8 cellular contexts compared by ENCODE assay signal in the genomic region with DNA sequence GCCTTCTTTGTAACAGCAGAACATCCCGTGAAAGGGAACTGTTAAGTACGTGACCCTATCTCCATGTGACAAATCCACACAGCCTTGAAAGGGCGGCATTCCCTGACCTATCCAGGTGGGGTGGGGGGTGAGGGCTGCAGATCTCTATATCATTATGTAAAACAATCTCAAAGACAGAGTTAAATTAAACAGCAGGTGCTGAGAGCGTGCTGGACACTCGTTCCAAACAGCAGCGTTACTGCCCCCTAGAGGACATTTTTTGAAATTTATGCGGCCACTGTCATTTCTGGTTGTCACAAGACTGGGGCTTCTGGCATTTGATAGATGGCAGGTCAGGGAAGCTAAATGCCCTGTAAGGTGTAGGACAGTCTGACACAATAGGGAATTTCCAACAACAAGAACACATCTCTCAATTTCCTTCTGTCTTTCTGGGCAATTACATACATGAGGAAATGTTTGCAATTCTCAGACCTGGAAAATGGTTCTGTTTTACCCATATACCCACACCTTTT. TPM values are rescaled to one million over a fixed set of nuclear protein-coding genes. Genes with fewer than 3 reads are reported as not detected.
A peak's percentile ranks its signal among the peaks of the same experiment; 100 is the strongest.
DNase-seq lines count a peak whose midpoint lies in the region; ATAC-seq and TF ChIP-seq lines count a peak whose summit lies in the region.

No MANE protein-coding gene starts in this region.

- peak overlapping the region; percentile 83 to 95 (median 89) for H3K27ac Mint-ChIP-seq in CD14-positive monocyte
- peak overlapping the region; percentile 38 for H3K27ac Mint-ChIP-seq in activated CD4-positive, alpha-beta memory T cell treated with anti-CD3 and anti-CD28 coated beads for 36 hours

- H3K27me3 Mint-ChIP-seq in CD14-positive monocyte (ENCODE audit: low read depth in 3 of 3): no peaks in the 10 kb centered on the region
- no peaks in the 10 kb centered on the region for H3K27me3 Mint-ChIP-seq in activated CD4-positive, alpha-beta memory T cell treated with anti-CD3 and anti-CD28 coated beads for 36 hours

- ATAC-seq in HG03097 (IDR thresholded peaks at IDR 0.05; ENCODE audit: low FRiP score, unreplicated experiment): no peak

- peak; percentile 74 for DNase-seq in CD14-positive monocyte (ENCODE audit: low spot score)
- DNase-seq in HK-2 (ENCODE audit: unreplicated experiment): peak; percentile 70
- peak; percentile 77 for DNase-seq in NCI-H748 treated with DMSO at 0.1 percent for 48 hours (lab: John Stamatoyannopoulos, UW)
- peak; percentile 80 for DNase-seq in activated CD4-positive, alpha-beta memory T cell treated with anti-CD3 and anti-CD28 coated beads for 36 hours
- peak; percentile 81 for DNase-seq in ecto neural progenitor cell (ENCODE audit: low spot score)
- peak; percentile 75 to 88 for DNase-seq in lung microvascular endothelial cell (ENCODE audit: low read depth in 2 of 2)
- peak; percentile 41 for DNase-seq in stimulated activated naive CD4-positive, alpha-beta T cell treated with Interleukin-2 at 50 U/mL for 16 hours (lab: John Stamatoyannopoulos, UW)

- intact Hi-C loops in CD14-positive monocyte (cut with micrococcal nuclease): no loop called here
- intact Hi-C loops in activated CD4-positive, alpha-beta memory T cell treated with anti-CD3 and anti-CD28 coated beads for 36 hours (cut with micrococcal nuclease): loop anchor here (1.0 to 5.0 kb wide), 3 partner anchors 13 to 209 kb away; a partner anchor contains a TSS

- peak; percentile 85 for TF ChIP-seq CTCF in CD14-positive monocyte (IDR thresholded peaks at IDR 0.05)

- H3K9me3 Mint-ChIP-seq in CD14-positive monocyte: peaks cover 0 to 4% (median 0%) of the 10 kb centered on the region in 7 donors
- no peaks in the 10 kb centered on the region for H3K9me3 Mint-ChIP-seq in activated CD4-positive, alpha-beta memory T cell treated with anti-CD3 and anti-CD28 coated beads for 36 hours

- peaks cover 65% of the 10 kb centered on the region for H3K4me1 Mint-ChIP-seq in CD14-positive monocyte
- H3K4me1 Mint-ChIP-seq in activated CD4-positive, alpha-beta memory T cell treated with anti-CD3 and anti-CD28 coated beads for 36 hours (ENCODE audit: low read depth): peaks cover 12% of the 10 kb centered on the region

- POLR2A ChIA-PET in activated CD4-positive, alpha-beta memory T cell treated with anti-CD3 and anti-CD28 coated beads for 36 hours (lab: Charles Lee): interaction anchor here (0.7 to 1.5 kb wide), 3 partner anchors 14 to 121 kb away, joined by 3 to 6 read pairs (median 3); a partner anchor contains a TSS

- CTCF ChIA-PET in activated CD4-positive, alpha-beta memory T cell treated with anti-CD3 and anti-CD28 coated beads for 36 hours (lab: Charles Lee): interaction anchor here (0.6 to 5.4 kb wide), 37 partner anchors 9 to 387 kb away, joined by 3 to 69 read pairs (median 4); a partner anchor contains a TSS

- H3K36me3 Mint-ChIP-seq in CD14-positive monocyte: no peaks in the 10 kb centered on the region
- no peaks in the 10 kb centered on the region for H3K36me3 Mint-ChIP-seq in activated CD4-positive, alpha-beta memory T cell treated with anti-CD3 and anti-CD28 coated beads for 36 hours

- H3K4me3 Mint-ChIP-seq in CD14-positive monocyte: peak overlapping the region in 1 of 2 donors; percentile 69
- H3K4me3 Mint-ChIP-seq in activated CD4-positive, alpha-beta memory T cell treated with anti-CD3 and anti-CD28 coated beads for 36 hours: no peak overlapping the region

RNA-seq across cellular contexts. Expression of a gene that starts 6.7 kb away (rescaled TPM):
- polyA plus RNA-seq in CD14-positive monocyte: 10 to 100 TPM; 64.0 to 64.5 TPM
- total RNA-seq in activated CD4-positive, alpha-beta memory T cell treated with anti-CD3 and anti-CD28 coated beads for 36 hours: 100 to 1,000 TPM; 121 to 122 TPM
- 47.5 and 72.6 TPM in 2 replicates for total RNA-seq in lung microvascular endothelial cell

RNA-seq across cellular contexts. Expression of a gene that starts 13.8 kb away (rescaled TPM):
- polyA plus RNA-seq in CD14-positive monocyte: 1,000 to 10,000 TPM; 1,303 to 1,960 TPM
- total RNA-seq in activated CD4-positive, alpha-beta memory T cell treated with anti-CD3 and anti-CD28 coated beads for 36 hours: 10 to 100 TPM; 59.7 to 62.4 TPM
- 419 and 473 TPM in 2 replicates for total RNA-seq in lung microvascular endothelial cell

RNA-seq across cellular contexts. Expression of a gene that starts 22.9 kb away (rescaled TPM):
- polyA plus RNA-seq in CD14-positive monocyte: under 1 TPM in 1 of 2 donors, not detected in 1; 0.22 TPM
- not detected for total RNA-seq in activated CD4-positive, alpha-beta memory T cell treated with anti-CD3 and anti-CD28 coated beads for 36 hours
- total RNA-seq in lung microvascular endothelial cell: 0.22 TPM in 1 of 2 replicates, not detected in the other

RNA-seq across cellular contexts. Expression of a gene that starts 32.3 kb away (rescaled TPM):
- polyA plus RNA-seq in CD14-positive monocyte: not detected
- total RNA-seq in activated CD4-positive, alpha-beta memory T cell treated with anti-CD3 and anti-CD28 coated beads for 36 hours: under 1 TPM; 0.19 to 0.21 TPM
- total RNA-seq in lung microvascular endothelial cell: 6.3 and 8.1 TPM in 2 replicates

RNA-seq across cellular contexts. Expression of a gene that starts 58.1 kb away (rescaled TPM):
- 1 to 10 TPM; 1.1 to 1.2 TPM for polyA plus RNA-seq in CD14-positive monocyte
- total RNA-seq in activated CD4-positive, alpha-beta memory T cell treated with anti-CD3 and anti-CD28 coated beads for 36 hours: 1 to 10 TPM; 1.0 to 1.4 TPM
- total RNA-seq in lung microvascular endothelial cell: 0.22 and 0.79 TPM in 2 replicates
